Comparison of ENCODE assay signal across 11 cellular contexts in genomic region chr12:52246720-52247621, GRCh38. TPM values are rescaled to one million over a fixed set of nuclear protein-coding genes. Genes with fewer than 3 reads are reported as not detected.
DNase-seq lines count a peak whose midpoint lies in the region; ATAC-seq, FAIRE-seq and TF ChIP-seq lines count a peak whose summit lies in the region.
"Had no signal": no experiment of that assay in that cellular context is flagged by ENCODE, and none has a peak within 500 bp of the region (broad histone marks: within the 10 kb centered on the region; RNA-seq: fewer than 3 reads in every experiment).

No MANE protein-coding gene starts in this region.

- TF ChIP-seq CTCF in A549 (IDR thresholded peaks at IDR 0.05) (no peak), Panc1 (IDR thresholded peaks at IDR 0.05) (no peak)
- TF ChIP-seq CTCF in CD4-positive, alpha-beta T cell (IDR thresholded peaks at IDR 0.05), result no peak

- no peak for ATAC-seq in A549
- peak; percentile 59 for ATAC-seq in Panc1
- peak; percentile 66 for ATAC-seq in left colon
- no peak for ATAC-seq in CD4-positive, alpha-beta T cell (ENCODE audit: poor library complexity)
- no peak for ATAC-seq in GM21619 (IDR thresholded peaks at IDR 0.05; ENCODE audit: unreplicated experiment)

- no peaks in the 10 kb centered on the region for H3K36me3 ChIP-seq in HAP-1 (replicated peaks)
- H3K36me3 ChIP-seq in Panc1 (ENCODE audit: control insufficient read depth, insufficient read depth, low read length), result no peaks in the 10 kb centered on the region
- H3K36me3 ChIP-seq: spleen had no signal

- no peak overlapping the region for H3K4me3 Mint-ChIP-seq in CD4-positive, alpha-beta T cell

- intact Hi-C loops in Panc1 (cut with micrococcal nuclease; ENCODE audit: unreplicated experiment) (no loop called here), left colon (cut with DNase I, micrococcal nuclease) (no loop called here)
- intact Hi-C loops in CD4-positive, alpha-beta T cell (cut with DNase I, micrococcal nuclease), result no loop called here

- WGBS in A549 (ENCODE audit: missing lambda C conversion rate), result 16% methylated on average over 10 of the region's 10 CpGs

- peak in 1 of 2 experiments; percentile 14; a peak in 1 of 5 replicates for TF ChIP-seq RAD21 in A549 (conservative IDR thresholded peaks at IDR 0.05 in 1 of 2, IDR thresholded peaks at IDR 0.05 in 1 of 2)

- peak; percentile 59 for FAIRE-seq in A549 (lab: Jason Lieb, UNC)
- FAIRE-seq: G401.6 had no signal

- H3K4me1 ChIP-seq in A549 (peaks cover 99% of the 10 kb centered on the region), HAP-1 (peaks cover 8% of the 10 kb centered on the region), Panc1 (ENCODE audit: control insufficient read depth, insufficient read depth, low read length) (peaks cover 71% of the 10 kb centered on the region)

- peaks cover 18% of the 10 kb centered on the region for H3K4me1 Mint-ChIP-seq in CD4-positive, alpha-beta T cell (ENCODE audit: low read depth)

- TF ChIP-seq EP300 in A549 (IDR thresholded peaks at IDR 0.05), result peak; percentile 56 to 67; a peak in 3 of 5 replicates

- in situ Hi-C loops in HAP-1 (cut with MboI; ENCODE audit: low sequenced_read_pairs) (no loop called here), Panc1 (cut with HindIII; ENCODE audit: low pct_unique_long_range_greater_than_20kb, low sequenced_read_pairs) (no loop called here)

- H3K9me3 Mint-ChIP-seq in CD4-positive, alpha-beta T cell, result no peaks in the 10 kb centered on the region

- DNase-seq in A549 (ENCODE audit: low read depth in 1 of 2, low spot score in 1 of 2), result peak; percentile 58 to 80
- peak; percentile 22 to 47 for DNase-seq in HAP-1 (ENCODE audit: low spot score in 2 of 2)
- no peak for DNase-seq in Panc1 (ENCODE audit: low read depth, low spot score)
- no peak for DNase-seq in left colon
- no peak for DNase-seq in AG08396 (ENCODE audit: low spot score)
- DNase-seq in central memory CD4-positive, alpha-beta T cell, result no peak
- no peak for DNase-seq in CD4-positive, alpha-beta T cell
- DNase-seq: spleen had no signal

- no peak overlapping the region for H3K27ac Mint-ChIP-seq in CD4-positive, alpha-beta T cell

- TF ChIP-seq POLR2A in A549 (IDR thresholded peaks at IDR 0.05; ENCODE audit: low read length), result no peak

- POLR2A ChIA-PET in A549 (lab: Yijun Ruan, JAX) (interaction anchor here (1.0 to 18.5 kb wide), 8 partner anchors 9 to 633 kb away, joined by 3 to 383 read pairs (median 6); partner anchors contain the start of genes KRT7 and KRT86), Panc1 (lab: Charles Lee) (interaction anchor here (0.5 to 0.6 kb wide), 2 partner anchors 209 to 701 kb away, joined by 3 to 8 read pairs; no protein-coding TSS in a partner anchor)
- POLR2A ChIA-PET in CD4-positive, alpha-beta T cell (lab: Charles Lee), result no interaction called here

- H3K27ac ChIP-seq in A549, result peak overlapping the region; percentile 92 to 97
- H3K27ac ChIP-seq in Panc1 (ENCODE audit: low read length), result peak overlapping the region; percentile 78
- H3K27ac ChIP-seq in CD4-positive, alpha-beta T cell (ENCODE audit: low read depth, low read length), result no peak overlapping the region
- H3K27ac ChIP-seq: spleen had no signal

- no peaks in the 10 kb centered on the region for H3K36me3 Mint-ChIP-seq in CD4-positive, alpha-beta T cell (ENCODE audit: low read depth)

- H3K27me3 ChIP-seq in HAP-1 (ENCODE audit: low read depth) (no peaks in the 10 kb centered on the region), Panc1 (ENCODE audit: control insufficient read depth, insufficient read depth, low read length) (no peaks in the 10 kb centered on the region)
- peaks cover 14% of the 10 kb centered on the region for H3K27me3 ChIP-seq in CD4-positive, alpha-beta T cell (ENCODE audit: control insufficient read depth, insufficient read depth, low read length)

- H3K9me3 ChIP-seq in A549, result no peaks in the 10 kb centered on the region
- no peaks in the 10 kb centered on the region for H3K9me3 ChIP-seq in HAP-1
- no peaks in the 10 kb centered on the region for H3K9me3 ChIP-seq in Panc1 (ENCODE audit: control insufficient read depth, insufficient read depth, low read depth, low read length)
- no peaks in the 10 kb centered on the region for H3K9me3 ChIP-seq in CD4-positive, alpha-beta T cell (ENCODE audit: control insufficient read depth, low read length)
- H3K9me3 ChIP-seq: spleen had no signal

- peak overlapping the region; percentile 99 for H3K4me2 ChIP-seq in A549

- H3K27me3 Mint-ChIP-seq in CD4-positive, alpha-beta T cell, result peaks cover 38% of the 10 kb centered on the region

- H3K4me3 ChIP-seq in A549 (peak overlapping the region; percentile 13; the same call in 1 of the 3 replicates), HAP-1 (no peak overlapping the region), Panc1 (ENCODE audit: low read depth in 2 of 2, low read length in 2 of 2) (peak overlapping the region in 1 of 2 experiments; percentile 10; a peak in 1 of 4 replicates)
- H3K4me3 ChIP-seq: spleen had no signal

- BruUV-seq in Panc1 (replicated peaks; lab: Mats Ljungman, UMichigan), result no TSS peak

- CTCF ChIA-PET in A549 (lab: Yijun Ruan, JAX) (interaction anchor here (0.6 to 14.8 kb wide), 12 partner anchors 7 to 633 kb away, joined by 3 to 321 read pairs (median 14); partner anchors contain the start of genes KRT7, KRT80 and KRT86), Panc1 (lab: Charles Lee) (interaction anchor here (0.6 kb wide), 1 partner anchor 43 kb away, joined by 4 read pairs; no protein-coding TSS in a partner anchor)
- CTCF ChIA-PET in CD4-positive, alpha-beta T cell (lab: Charles Lee), result no interaction called here

TF ChIP-seq in A549, 52 proteins besides CTCF, POLR2A, EP300 and RAD21 (continues in another document):
- TF ChIP-seq FOSL2 (IDR thresholded peaks at IDR 0.05), result peak; percentile 85
- TF ChIP-seq FOSL2 (CRISPR knock-in tag; IDR thresholded peaks at IDR 0.05), result peak; percentile 89
- TF ChIP-seq MYC (IDR thresholded peaks at IDR 0.05; ENCODE audit: borderline replicate concordance, low read length), result no peak
- TF ChIP-seq RFX5 (IDR thresholded peaks at IDR 0.05), result no peak
- TF ChIP-seq ATOH8 (CRISPR knock-in tag; IDR thresholded peaks at IDR 0.05; ENCODE audit: low read depth), result 0 out of 2 replicates have a peak, but pooled peaks have one; percentile 6
- TF ChIP-seq JUN (IDR thresholded peaks at IDR 0.05), result peak; percentile 62 to 85; a peak in 2 of 5 replicates

RNA-seq across cellular contexts. Expression of gene KRT7, which starts 13.9 kb away (rescaled TPM):
- polyA plus RNA-seq in A549 (2011; rRNA removed), result 2,033 and 2,623 TPM in 2 replicates
- polyA plus RNA-seq in A549 (2012; cell fraction: cytosol; rRNA removed), result 5,680 and 6,103 TPM in 2 replicates
- 6,979 and 9,418 TPM in 2 replicates for polyA plus RNA-seq in A549 (2012; cell fraction: nucleus; rRNA removed)
- 3,055 to 3,652 TPM (median 3,189 TPM) in 3 replicates for polyA plus RNA-seq in A549 (2017; fragmentation: RNase III; extraction: RNeasy Plus Mini Kit Qiagen cat#74134 plus additional on column Dnase treatment)
- polyA minus RNA-seq in A549 (2011; rRNA and poly(A)+ RNA removed), result 2,472 and 2,922 TPM in 2 replicates
- 16.8 TPM for total RNA-seq in Panc1 (2021; ENCODE audit: unreplicated experiment)
- polyA plus RNA-seq in Panc1 (2012; ENCODE audit: insufficient read length), result 19.1 TPM
- under 1 TPM; 0.78 to 0.89 TPM for total RNA-seq in left colon
- total RNA-seq in CD4-positive, alpha-beta T cell, result not detected
- total RNA-seq: SK-MEL-5 had no signal

RNA-seq across cellular contexts. Expression of gene KRT86, which starts 27.5 kb away (rescaled TPM):
- polyA plus RNA-seq in A549 (2011; rRNA removed) (23.5 and 43.0 TPM in 2 replicates), A549 (2017; fragmentation: RNase III; extraction: RNeasy Plus Mini Kit Qiagen cat#74134 plus additional on column Dnase treatment) (331 to 441 TPM (median 378 TPM) in 3 replicates)
- polyA plus RNA-seq in A549 (2012; cell fraction: cytosol; rRNA removed), result 10.6 and 13.1 TPM in 2 replicates
- polyA plus RNA-seq in A549 (2012; cell fraction: nucleus; rRNA removed), result 73.1 and 148 TPM in 2 replicates
- polyA minus RNA-seq in A549 (2011; rRNA and poly(A)+ RNA removed), result 4.4 and 5.3 TPM in 2 replicates
- total RNA-seq in Panc1 (2021; ENCODE audit: unreplicated experiment) (1.1 TPM), left colon (under 1 TPM in 1 of 2 donors, not detected in 1; 0.20 TPM)
- 1.2 TPM for polyA plus RNA-seq in Panc1 (2012; ENCODE audit: insufficient read length)
- total RNA-seq in CD4-positive, alpha-beta T cell, result not detected
- total RNA-seq: SK-MEL-5 had no signal

RNA-seq across cellular contexts. Expression of gene KRT81, which starts 44.4 kb away (rescaled TPM):
- polyA plus RNA-seq in A549 (2011; rRNA removed), result 1,799 and 1,935 TPM in 2 replicates
- 4,307 and 4,853 TPM in 2 replicates for polyA plus RNA-seq in A549 (2012; cell fraction: cytosol; rRNA removed)
- polyA plus RNA-seq in A549 (2012; cell fraction: nucleus; rRNA removed), result 4,173 and 4,472 TPM in 2 replicates
- polyA plus RNA-seq in A549 (2017; fragmentation: RNase III; extraction: RNeasy Plus Mini Kit Qiagen cat#74134 plus additional on column Dnase treatment), result 3,419 to 3,643 TPM (median 3,445 TPM) in 3 replicates
- 632 and 835 TPM in 2 replicates for polyA minus RNA-seq in A549 (2011; rRNA and poly(A)+ RNA removed)
- total RNA-seq in Panc1 (2021; ENCODE audit: unreplicated experiment), result 0.90 TPM
- 0.88 TPM for polyA plus RNA-seq in Panc1 (2012; ENCODE audit: insufficient read length)
- not detected for total RNA-seq in left colon
- total RNA-seq in CD4-positive, alpha-beta T cell, result not detected
- total RNA-seq: spleen had no signal

RNA-seq across cellular contexts. Expression of gene KRT80, which starts 55.2 kb away (rescaled TPM):
- polyA plus RNA-seq in A549 (2011; rRNA removed) (59.8 and 63.1 TPM in 2 replicates), A549 (2017; fragmentation: RNase III; extraction: RNeasy Plus Mini Kit Qiagen cat#74134 plus additional on column Dnase treatment) (38.3 to 56.4 TPM (median 46.0 TPM) in 3 replicates)
- polyA plus RNA-seq in A549 (2012; cell fraction: cytosol; rRNA removed), result 62.9 and 86.5 TPM in 2 replicates
- polyA plus RNA-seq in A549 (2012; cell fraction: nucleus; rRNA removed), result 87.4 and 102 TPM in 2 replicates
- polyA minus RNA-seq in A549 (2011; rRNA and poly(A)+ RNA removed), result 76.5 and 77.5 TPM in 2 replicates
- total RNA-seq in Panc1 (2021; ENCODE audit: unreplicated experiment) (51.5 TPM), left colon (1 to 10 TPM in 1 of 2 donors, not detected in 1; 1.1 TPM)
- polyA plus RNA-seq in Panc1 (2012; ENCODE audit: insufficient read length), result 30.3 TPM
- total RNA-seq in CD4-positive, alpha-beta T cell, result not detected

Comparison
In these comparisons a context has a peak if more than half of its experiments do, and no peak if none do; other contexts are left out.
1. ATAC-seq: peak in Panc1 (single experiment) and left colon (single experiment); none in A549 (0 of 2), CD4-positive, alpha-beta T cell (single experiment) and GM21619 (single experiment).
2. DNase-seq: peak in A549 (2 of 2) and HAP-1 (2 of 2); none in Panc1 (single experiment), left colon (0 of 2), AG08396 (single experiment), central memory CD4-positive, alpha-beta T cell (single experiment) and CD4-positive, alpha-beta T cell (0 of 10).